ENCODE assay signal across 11 cellular contexts in the genomic region with DNA sequence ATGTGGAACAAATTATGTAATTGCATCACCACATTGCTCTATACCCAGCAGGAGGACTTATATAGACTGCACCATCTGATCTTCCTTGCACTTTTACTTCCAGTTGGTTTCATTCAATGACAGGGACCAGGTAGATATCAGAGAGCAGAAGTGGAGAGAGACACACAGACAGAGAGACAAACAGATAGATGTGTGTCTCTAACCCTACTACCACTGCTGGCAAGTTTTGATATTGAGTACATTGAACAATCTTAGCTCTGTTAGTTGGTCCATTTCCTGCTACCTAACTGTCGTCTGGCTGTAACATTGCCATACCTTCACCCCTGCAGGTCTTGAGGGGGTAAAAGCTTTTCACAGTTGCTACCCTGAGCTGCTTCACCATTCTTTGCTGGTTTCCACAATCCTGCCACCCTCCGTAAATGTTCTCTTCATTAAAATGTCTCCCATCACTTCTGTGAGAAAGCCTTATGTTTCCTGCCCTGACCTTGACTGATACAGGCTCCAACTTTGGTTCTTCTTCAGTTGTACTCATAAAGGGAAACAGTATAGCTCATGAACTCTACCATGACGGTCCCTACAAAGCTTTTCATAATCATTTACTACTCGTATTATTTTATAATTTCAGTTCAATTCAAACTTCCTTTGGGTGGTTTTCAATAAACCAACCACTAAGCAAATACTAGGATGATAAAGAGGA.
DNase-seq lines count a peak whose midpoint lies in the region; TF ChIP-seq lines count a peak whose summit lies in the region.
"Had no signal": no experiment of that assay in that cellular context is flagged by ENCODE, and none has a peak within 500 bp of the region (broad histone marks: within the 10 kb centered on the region; RNA-seq: fewer than 3 reads in every experiment).

No MANE protein-coding gene starts in this region.

- H3K27ac ChIP-seq in osteoblast (ENCODE audit: low read depth, low read length), result no peak overlapping the region
- H3K27ac ChIP-seq in left ventricle myocardium inferior (replicated peaks), result no peak overlapping the region

- H2AFZ ChIP-seq in Loucy (ENCODE audit: low read length) (peak overlapping the region; percentile 6; the same call in 1 of the 2 replicates), osteoblast (ENCODE audit: low read length) (peak overlapping the region; percentile 53)

- H3K4me3 ChIP-seq in Loucy (ENCODE audit: low read length, poor library complexity, severe bottlenecking) (peak overlapping the region; percentile 63), osteoblast (ENCODE audit: insufficient read depth, low read length) (no peak overlapping the region), left ventricle myocardium inferior (no peak overlapping the region)

- no peaks in the 10 kb centered on the region for H3K79me2 ChIP-seq in Loucy (ENCODE audit: insufficient read depth, low read length)
- no peaks in the 10 kb centered on the region for H3K79me2 ChIP-seq in osteoblast (ENCODE audit: insufficient read depth, low read length)

- intact Hi-C loops in left ventricle myocardium inferior (cut with micrococcal nuclease), result no loop called here

- no peaks in the 10 kb centered on the region for H3K9me2 ChIP-seq in Loucy (replicated peaks; ENCODE audit: low read depth, low read length)

- no peaks in the 10 kb centered on the region for H3K27me3 ChIP-seq in Loucy (ENCODE audit: insufficient read depth, low read length, poor library complexity, severe bottlenecking)
- no peaks in the 10 kb centered on the region for H3K27me3 ChIP-seq in osteoblast (ENCODE audit: insufficient read depth, low read length)
- H3K27me3 ChIP-seq in left ventricle myocardium inferior (ENCODE audit: low read depth), result no peaks in the 10 kb centered on the region

- DNase-seq in NOMO-1 (lab: John Stamatoyannopoulos, UW; ENCODE audit: unreplicated experiment in 2 of 2) (peak; percentile 7 to 64), NOMO-1 treated with dmso at 0.1 percent for 144 hours (lab: John Stamatoyannopoulos, UW; ENCODE audit: unreplicated experiment) (no peak), osteoblast (ENCODE audit: insufficient read length, low spot score, missing footprints) (no peak), left ventricle myocardium inferior (no peak), Ammon's horn (ENCODE audit: low spot score) (no peak), iPS-NIHi7 (ENCODE audit: extremely low spot score) (no peak)
- DNase-seq in activated T-cell treated with anti-CD3 and anti-CD28 coated beads, Interleukin-2, amount 50 U/mL, for 48 hours, result peak; percentile 28 to 34
- DNase-seq: 8988T; activated CD4-positive, alpha-beta T cell treated with anti-CD3 and anti-CD28 coated beads for 1 hour; NCI-H2029 treated with DMSO at 0.1 percent for 48 hours had no signal

- TF ChIP-seq CTCF in Loucy (conservative IDR thresholded peaks at IDR 0.05; ENCODE audit: low read length) (no peak), osteoblast (IDR thresholded peaks at IDR 0.05; ENCODE audit: extremely low read depth, low read depth, low read length) (no peak), left ventricle myocardium inferior (IDR thresholded peaks at IDR 0.05; ENCODE audit: borderline replicate concordance) (no peak)

- H3K9me3 ChIP-seq in Loucy (ENCODE audit: insufficient read depth, low read depth, low read length) (no peaks in the 10 kb centered on the region), osteoblast (ENCODE audit: low read depth, low read length) (no peaks in the 10 kb centered on the region), left ventricle myocardium inferior (replicated peaks) (no peaks in the 10 kb centered on the region)

- H4K20me1 ChIP-seq in Loucy (ENCODE audit: insufficient read depth, low read length, poor library complexity, severe bottlenecking), result no peaks in the 10 kb centered on the region
- no peaks in the 10 kb centered on the region for H4K20me1 ChIP-seq in osteoblast (ENCODE audit: insufficient read depth, low read length)

- peak overlapping the region; percentile 58 for H3K4me2 ChIP-seq in Loucy (ENCODE audit: low read depth, low read length, poor library complexity, severe bottlenecking)
- H3K4me2 ChIP-seq in osteoblast (ENCODE audit: insufficient read depth, low read length), result no peak overlapping the region

- peak overlapping the region; percentile 53 for H3K9ac ChIP-seq in Loucy (ENCODE audit: low read depth, low read length, poor library complexity, severe bottlenecking)

- H3K36me3 ChIP-seq in Loucy (ENCODE audit: insufficient read depth, low read length), result no peaks in the 10 kb centered on the region
- H3K36me3 ChIP-seq in osteoblast (ENCODE audit: insufficient read depth, low read length), result no peaks in the 10 kb centered on the region
- no peaks in the 10 kb centered on the region for H3K36me3 ChIP-seq in left ventricle myocardium inferior

- H3K4me1 ChIP-seq in Loucy (ENCODE audit: insufficient read depth, low read length, poor library complexity, severe bottlenecking) (peaks cover 63% of the 10 kb centered on the region), osteoblast (ENCODE audit: insufficient read depth, low read length) (peaks cover 6% of the 10 kb centered on the region), left ventricle myocardium inferior (peaks cover 4% of the 10 kb centered on the region)

- peaks cover 5% of the 10 kb centered on the region; the same call in 1 of the 2 replicates for H3F3A ChIP-seq in Loucy (ENCODE audit: low read depth)

Comparison
In these comparisons a context has a peak if more than half of its experiments do, and no peak if none do; other contexts are left out.
1. DNase-seq: peak in NOMO-1 (2 of 2) and activated T-cell treated with anti-CD3 and anti-CD28 coated beads, Interleukin-2, amount 50 U/mL, for 48 hours (2 of 2); none in NOMO-1 treated with dmso at 0.1 percent for 144 hours (single experiment), osteoblast (single experiment), left ventricle myocardium inferior (single experiment), Ammon's horn (single experiment) and iPS-NIHi7 (single experiment).